ENCODE assay signal across 16 cellular contexts in the genomic region with DNA sequence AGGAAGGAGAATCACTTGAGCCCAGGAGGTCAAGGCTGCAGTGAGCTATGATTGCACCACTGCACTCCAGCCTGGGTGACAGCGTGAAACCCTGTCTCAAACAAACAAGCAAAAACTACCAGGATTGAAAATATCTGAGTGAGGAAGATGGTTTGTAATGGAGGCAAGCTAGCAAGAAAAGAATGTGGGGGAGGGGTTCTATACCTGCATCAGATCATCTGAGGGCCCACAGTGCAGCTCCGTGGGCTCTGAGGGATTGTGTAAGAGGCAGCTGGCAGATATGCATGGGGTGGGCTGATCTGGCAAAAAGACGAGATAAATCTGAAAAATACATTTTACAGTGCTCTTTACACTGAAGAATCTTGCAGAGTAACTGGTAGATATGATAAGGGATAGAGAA. TPM values are rescaled to one million over a fixed set of nuclear protein-coding genes. Genes with fewer than 3 reads are reported as not detected.
DNase-seq lines count a peak whose midpoint lies in the region; ATAC-seq and TF ChIP-seq lines count a peak whose summit lies in the region.
"Had no signal": no experiment of that assay in that cellular context is flagged by ENCODE, and none has a peak within 500 bp of the region (broad histone marks: within the 10 kb centered on the region; RNA-seq: fewer than 3 reads in every experiment).

No MANE protein-coding gene starts in this region.

- ATAC-seq in memory B cell (ENCODE audit: low read depth), result no peak
- no peak for ATAC-seq in upper lobe of left lung (ENCODE audit: low FRiP score in 2 of 2)
- no peak for ATAC-seq in left colon
- ATAC-seq in HG02678 (IDR thresholded peaks at IDR 0.05; ENCODE audit: unreplicated experiment), result no peak
- ATAC-seq: left lobe of liver had no signal

- no peaks in the 10 kb centered on the region for H3K36me3 ChIP-seq in CD4-positive, alpha-beta memory T cell (ENCODE audit: insufficient read depth, low read length)
- H3K36me3 ChIP-seq in upper lobe of left lung, result no peaks in the 10 kb centered on the region

- H3K9me3 ChIP-seq in CD4-positive, alpha-beta memory T cell (ENCODE audit: control insufficient read depth in 1 of 2, low read length in 2 of 2), result peaks cover 0 to 3% of the 10 kb centered on the region in 2 donors
- peaks cover 0 to 2% (median 0%) of the 10 kb centered on the region in 4 donors for H3K9me3 ChIP-seq in upper lobe of left lung

- peaks cover 0 to 10% (median 2%) of the 10 kb centered on the region in 8 donors for H3K9me3 Mint-ChIP-seq in CD4-positive, alpha-beta memory T cell
- peaks cover 6% of the 10 kb centered on the region for H3K9me3 Mint-ChIP-seq in activated CD4-positive, alpha-beta memory T cell treated with anti-CD3 and anti-CD28 coated beads, Interleukin-2, amount 10 ng/mL, durations not matched to agents 7 days and 5 days
- H3K9me3 Mint-ChIP-seq in memory B cell, result peaks cover 2% of the 10 kb centered on the region

- TF ChIP-seq CTCF in HL-60 (IDR thresholded peaks at IDR 0.05; ENCODE audit: insufficient read depth, low read length), result no peak
- no peak for TF ChIP-seq CTCF in upper lobe of left lung (IDR thresholded peaks at IDR 0.05)

- TF ChIP-seq POLR2A in upper lobe of left lung (IDR thresholded peaks at IDR 0.05), result no peak

- peaks cover 67 to 94% (median 77%) of the 10 kb centered on the region in 4 donors for H3K4me1 Mint-ChIP-seq in CD4-positive, alpha-beta memory T cell
- peaks cover 84% of the 10 kb centered on the region for H3K4me1 Mint-ChIP-seq in activated CD4-positive, alpha-beta memory T cell treated with anti-CD3 and anti-CD28 coated beads, Interleukin-2, amount 10 ng/mL, durations not matched to agents 7 days and 5 days
- H3K4me1 Mint-ChIP-seq in memory B cell, result peaks cover 65% of the 10 kb centered on the region

- peak overlapping the region in 1 of 2 donors; percentile 12 for H3K4me3 ChIP-seq in CD4-positive, alpha-beta memory T cell (ENCODE audit: low read length in 2 of 2)
- H3K4me3 ChIP-seq in HL-60 (replicated peaks; ENCODE audit: insufficient read depth, low read length) (no peak overlapping the region), upper lobe of left lung (no peak overlapping the region)

- DNase-seq in CD4-positive, alpha-beta memory T cell, result no peak
- DNase-seq in HL-60 (ENCODE audit: low read depth in 1 of 2, low spot score in 1 of 2), result no peak
- no peak for DNase-seq in activated CD4-positive, alpha-beta memory T cell treated with anti-CD3 and anti-CD28 coated beads, Interleukin-2, amount 10 ng/mL, durations not matched to agents 7 days and 5 days
- no peak for DNase-seq in memory B cell (ENCODE audit: low spot score in 2 of 2)
- DNase-seq in NCI-H526 treated with DMSO at 0.1 percent for 48 hours (lab: John Stamatoyannopoulos, UW), result no peak
- DNase-seq in upper lobe of left lung, result no peak
- DNase-seq in left colon, result no peak
- DNase-seq: activated gamma-delta T cell; effector CD4-positive, alpha-beta T cell; NCI-H2029 treated with DMSO at 0.1 percent for 48 hours; NCI-H524; posterior cingulate gyrus; stimulated activated CD4-positive, alpha-beta T cell treated with anti-CD3 and anti-CD28 coated beads, Interleukin-12 subunit alpha, Interleukin-12 subunit beta, amount 100 ng/mL, for 4 hours had no signal

- no peak for TF ChIP-seq EP300 in upper lobe of left lung (IDR thresholded peaks at IDR 0.05)

- POLR2A ChIA-PET in CD4-positive, alpha-beta memory T cell (lab: Charles Lee; ENCODE audit: partially characterized antibody), result interaction anchor here (0.8 to 7.6 kb wide), 9 partner anchors 9 to 249 kb away, joined by 3 to 179 read pairs (median 52); a partner anchor contains a TSS
- POLR2A ChIA-PET in activated CD4-positive, alpha-beta memory T cell treated with anti-CD3 and anti-CD28 coated beads, Interleukin-2, amount 10 ng/mL, durations not matched to agents 7 days and 5 days (lab: Charles Lee), result interaction anchor here (1.2 to 10.6 kb wide), 10 partner anchors 15 to 249 kb away, joined by 4 to 143 read pairs (median 23); a partner anchor contains a TSS

- no peaks in the 10 kb centered on the region for H3K27me3 ChIP-seq in CD4-positive, alpha-beta memory T cell (ENCODE audit: insufficient read depth, low read length)
- H3K27me3 ChIP-seq in HL-60 (ENCODE audit: insufficient read depth, poor library complexity, severe bottlenecking) (no peaks in the 10 kb centered on the region), upper lobe of left lung (no peaks in the 10 kb centered on the region)

- intact Hi-C loops in CD4-positive, alpha-beta memory T cell (cut with micrococcal nuclease), result loop anchor here (5.0 kb wide), 4 partner anchors 39 to 609 kb away; a partner anchor contains a TSS
- intact Hi-C loops in left colon (cut with DNase I, micrococcal nuclease), result loop anchor here in 1 of 2 donors (2.0 kb wide), 1 partner anchor 155 kb away; no protein-coding TSS in a partner anchor

- WGBS in upper lobe of left lung, 2 donors, result 55 to 61% methylated on average over 3 of the region's 3 CpGs

- peak overlapping the region; percentile 74 for H3K27ac ChIP-seq in CD4-positive, alpha-beta memory T cell (ENCODE audit: low read depth, low read length)
- H3K27ac ChIP-seq in HL-60 (replicated peaks) (peak overlapping the region; percentile 23; the same call in 1 of the 2 replicates), upper lobe of left lung (peak overlapping the region in 1 of 4 donors; percentile 12)

- peaks cover 90% of the 10 kb centered on the region for H3K4me1 ChIP-seq in CD4-positive, alpha-beta memory T cell (ENCODE audit: insufficient read depth, low read length)
- peaks cover 4 to 18% (median 10%) of the 10 kb centered on the region in 4 donors for H3K4me1 ChIP-seq in upper lobe of left lung

- no peaks in the 10 kb centered on the region for H3K27me3 Mint-ChIP-seq in CD4-positive, alpha-beta memory T cell
- no peaks in the 10 kb centered on the region for H3K27me3 Mint-ChIP-seq in activated CD4-positive, alpha-beta memory T cell treated with anti-CD3 and anti-CD28 coated beads, Interleukin-2, amount 10 ng/mL, durations not matched to agents 7 days and 5 days
- no peaks in the 10 kb centered on the region for H3K27me3 Mint-ChIP-seq in memory B cell

- H3K36me3 Mint-ChIP-seq in CD4-positive, alpha-beta memory T cell, result peaks cover 3 to 10% of the 10 kb centered on the region in 2 donors
- H3K36me3 Mint-ChIP-seq in activated CD4-positive, alpha-beta memory T cell treated with anti-CD3 and anti-CD28 coated beads, Interleukin-2, amount 10 ng/mL, durations not matched to agents 7 days and 5 days (ENCODE audit: low read depth), result peaks cover 13% of the 10 kb centered on the region
- H3K36me3 Mint-ChIP-seq in memory B cell, result peaks cover 3% of the 10 kb centered on the region

- CTCF ChIA-PET in CD4-positive, alpha-beta memory T cell (lab: Charles Lee; ENCODE audit: partially characterized antibody), result interaction anchor here (1.3 to 11.0 kb wide), 10 partner anchors 13 to 249 kb away, joined by 3 to 271 read pairs (median 52); a partner anchor contains a TSS
- CTCF ChIA-PET in activated CD4-positive, alpha-beta memory T cell treated with anti-CD3 and anti-CD28 coated beads, Interleukin-2, amount 10 ng/mL, durations not matched to agents 7 days and 5 days (lab: Charles Lee), result interaction anchor here (0.8 to 9.1 kb wide), 9 partner anchors 11 to 250 kb away, joined by 3 to 97 read pairs (median 14); a partner anchor contains a TSS

- peak overlapping the region; percentile 85 to 99 (median 98) for H3K27ac Mint-ChIP-seq in CD4-positive, alpha-beta memory T cell
- peak overlapping the region; percentile 98 for H3K27ac Mint-ChIP-seq in activated CD4-positive, alpha-beta memory T cell treated with anti-CD3 and anti-CD28 coated beads, Interleukin-2, amount 10 ng/mL, durations not matched to agents 7 days and 5 days
- H3K27ac Mint-ChIP-seq in memory B cell, result peak overlapping the region; percentile 100

- H3K4me3 Mint-ChIP-seq in CD4-positive, alpha-beta memory T cell, result peak overlapping the region in 6 of 8 donors; percentile 11 to 84 (median 60)
- peak overlapping the region; percentile 9 for H3K4me3 Mint-ChIP-seq in activated CD4-positive, alpha-beta memory T cell treated with anti-CD3 and anti-CD28 coated beads, Interleukin-2, amount 10 ng/mL, durations not matched to agents 7 days and 5 days
- H3K4me3 Mint-ChIP-seq in memory B cell, result peak overlapping the region; percentile 53

RNA-seq across cellular contexts. Expression of a gene that starts 28.9 kb away (rescaled TPM):
- total RNA-seq in CD4-positive, alpha-beta memory T cell, result not detected
- polyA plus RNA-seq in CD4-positive, alpha-beta memory T cell, result not detected
- total RNA-seq in activated CD4-positive, alpha-beta memory T cell treated with anti-CD3 and anti-CD28 coated beads, Interleukin-2, amount 10 ng/mL, durations not matched to agents 7 days and 5 days, result not detected
- total RNA-seq in upper lobe of left lung, result under 1 TPM in 1 of 6 donors, not detected in 5; 0.49 TPM
- not detected for total RNA-seq in left colon
- total RNA-seq: left lobe of liver, subcutaneous adipose tissue had no signal

Comparison
In these comparisons a context has a peak if more than half of its experiments do, and no peak if none do; other contexts are left out.
1. H3K4me3 Mint-ChIP-seq: peak in every context shown above with its lines; median percentile 60 in CD4-positive, alpha-beta memory T cell; 53 in memory B cell; 9 in activated CD4-positive, alpha-beta memory T cell treated with anti-CD3 and anti-CD28 coated beads, Interleukin-2, amount 10 ng/mL, durations not matched to agents 7 days and 5 days.